In the genomic region with DNA sequence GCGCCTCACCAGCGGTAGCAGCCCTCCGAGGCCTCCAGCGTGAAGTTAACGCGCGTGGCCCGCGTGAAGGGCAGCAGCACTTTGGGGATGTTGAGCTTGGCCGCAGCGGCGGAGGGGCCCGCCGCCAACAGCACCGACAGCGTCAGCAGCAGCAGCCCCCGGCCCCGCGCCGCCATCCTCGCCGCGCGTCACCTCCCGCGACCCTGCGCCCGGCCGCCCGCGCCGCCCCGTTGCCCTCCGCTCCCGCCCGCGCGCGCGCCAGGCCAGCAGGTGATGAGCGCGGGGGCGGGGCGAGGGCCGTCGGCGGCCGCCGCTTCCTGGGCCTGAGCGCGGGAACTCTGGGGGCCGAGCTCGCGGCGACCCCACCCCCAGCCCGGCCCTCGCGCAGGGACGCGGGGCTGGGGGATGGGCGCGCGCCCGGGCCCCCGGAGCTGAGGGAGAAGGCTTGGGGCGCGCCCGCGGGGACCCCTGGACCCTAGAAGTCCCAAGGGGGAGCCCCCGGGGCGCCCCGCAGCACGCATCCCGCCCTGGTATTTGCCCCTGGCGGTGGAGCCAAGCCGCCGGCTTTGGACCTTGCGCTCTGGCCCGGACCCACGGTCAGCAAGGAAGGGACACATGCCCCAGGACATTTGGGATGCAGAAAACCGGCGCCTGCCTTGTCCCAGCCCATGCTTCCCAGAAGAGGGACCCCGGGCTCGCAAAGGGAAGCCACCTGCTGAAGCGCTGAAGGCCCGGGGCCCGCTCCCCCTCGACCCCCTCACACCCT, we compare ENCODE assay signal across 8 cellular contexts. TPM values are rescaled to one million over a fixed set of nuclear protein-coding genes. Genes with fewer than 3 reads are reported as not detected.
A peak's percentile ranks its signal among the peaks of the same experiment; 100 is the strongest.
DNase-seq lines count a peak whose midpoint lies in the region; ATAC-seq and TF ChIP-seq lines count a peak whose summit lies in the region.

A gene (minus strand): TSS at position 272 of the 766 bp plus-strand sequence. CDS start 96 bp downstream, at position 176.

- H3K27ac Mint-ChIP-seq in IgD-negative memory B cell (peak within 1 kb of the TSS; percentile 93 to 100 (median 99)), MCF 10A (ENCODE audit: low read depth, unreplicated experiment) (no peak within 1 kb of the TSS)

- no TSS peak for BruUV-seq in MCF 10A (replicated peaks; lab: Mats Ljungman, UMichigan)

- CTCF ChIA-PET in MCF 10A (lab: Yijun Ruan, JAX): no interaction called here

- no peak within 1 kb of the TSS for H3K4me3 ChIP-seq in foreskin fibroblast (ENCODE audit: low read depth in 1 of 2, low read length in 2 of 2)

- TF ChIP-seq CTCF in MCF 10A (IDR thresholded peaks at IDR 0.05; ENCODE audit: unreplicated experiment): no peak
- TF ChIP-seq CTCF in foreskin fibroblast (IDR thresholded peaks at IDR 0.05; ENCODE audit: low read depth, low read length): no peak

- no peaks in the 10 kb centered on the region for H3K9me3 Mint-ChIP-seq in IgD-negative memory B cell
- no peaks in the 10 kb centered on the region for H3K9me3 Mint-ChIP-seq in MCF 10A (ENCODE audit: unreplicated experiment)

- H3K4me3 Mint-ChIP-seq in IgD-negative memory B cell (peak within 1 kb of the TSS; percentile 78 to 98 (median 93)), MCF 10A (ENCODE audit: unreplicated experiment) (peak within 1 kb of the TSS; percentile 40)

- H3K4me1 Mint-ChIP-seq in IgD-negative memory B cell (peaks cover 29 to 46% (median 31%) of the 10 kb centered on the region in 3 donors), MCF 10A (ENCODE audit: insufficient read depth, unreplicated experiment) (no peaks in the 10 kb centered on the region)

- DNase-seq in GDM1 (lab: John Stamatoyannopoulos, UW) (peak; percentile 55), MCF 10A (ENCODE audit: unreplicated experiment) (peak; percentile 34), medulla oblongata (ENCODE audit: extremely low spot score) (peak; percentile 31), foreskin fibroblast (no peak)
- DNase-seq in stimulated activated CD8-positive, alpha-beta memory T cell treated with anti-CD3 and anti-CD28 coated beads, Interleukin-7, amount 100 ng/mL, for 24 hours (ENCODE audit: low read depth): peak; percentile 49

- ATAC-seq in GM21515 (IDR thresholded peaks at IDR 0.05; ENCODE audit: unreplicated experiment): peak; percentile 49

- H3K36me3 Mint-ChIP-seq in IgD-negative memory B cell: no peaks in the 10 kb centered on the region
- no peaks in the 10 kb centered on the region for H3K36me3 Mint-ChIP-seq in MCF 10A (ENCODE audit: insufficient read depth, unreplicated experiment)

- POLR2A ChIA-PET in MCF 10A (lab: Yijun Ruan, JAX): interaction anchor here (1.1 kb wide), 1 partner anchor 8 kb away, joined by 6 read pairs; no protein-coding TSS in a partner anchor

- intact Hi-C loops in T-helper 1 cell treated with Interleukin-12 subunit alpha and Interleukin-12 subunit beta and Interleukin-4 antibody, amounts not matched to agents 30 ng/mL and 1 ng/mL, for 36 hours (cut with micrococcal nuclease): loop anchor here (1.0 to 10.0 kb wide), 9 partner anchors 348 to 1785 kb away; a partner anchor contains a TSS
- intact Hi-C loops in MCF 10A (cut with micrococcal nuclease): no loop called here

- H3K27me3 Mint-ChIP-seq in IgD-negative memory B cell (no peaks in the 10 kb centered on the region), MCF 10A (ENCODE audit: insufficient read depth, unreplicated experiment) (no peaks in the 10 kb centered on the region)

RNA-seq across cellular contexts. Expression of the gene that starts here (rescaled TPM):
- 72.2 TPM for polyA plus RNA-seq in IgD-negative memory B cell
- total RNA-seq in T-helper 1 cell treated with Interleukin-12 subunit alpha and Interleukin-12 subunit beta and Interleukin-4 antibody, amounts not matched to agents 30 ng/mL and 1 ng/mL, for 36 hours: 160 and 161 TPM in 2 replicates
- 6.9 and 8.4 TPM in 2 replicates for total RNA-seq in MCF 10A (2022)

Comparison
In these comparisons a context has a peak if more than half of its experiments do, and no peak if none do; other contexts are left out.
1. RNA of the gene that starts here (total RNA-seq): 160 to 161 TPM in T-helper 1 cell treated with Interleukin-12 subunit alpha and Interleukin-12 subunit beta and Interleukin-4 antibody, amounts not matched to agents 30 ng/mL and 1 ng/mL, for 36 hours; 6.9 to 8.4 TPM in MCF 10A; every median in the first group is over 10 times any median in the second.
2. DNase-seq: peak in GDM1 (single experiment), MCF 10A (single experiment), medulla oblongata (single experiment) and stimulated activated CD8-positive, alpha-beta memory T cell treated with anti-CD3 and anti-CD28 coated beads, Interleukin-7, amount 100 ng/mL, for 24 hours (single experiment); none in foreskin fibroblast (0 of 2).